15 cellular contexts compared by ENCODE assay signal in the genomic region with DNA sequence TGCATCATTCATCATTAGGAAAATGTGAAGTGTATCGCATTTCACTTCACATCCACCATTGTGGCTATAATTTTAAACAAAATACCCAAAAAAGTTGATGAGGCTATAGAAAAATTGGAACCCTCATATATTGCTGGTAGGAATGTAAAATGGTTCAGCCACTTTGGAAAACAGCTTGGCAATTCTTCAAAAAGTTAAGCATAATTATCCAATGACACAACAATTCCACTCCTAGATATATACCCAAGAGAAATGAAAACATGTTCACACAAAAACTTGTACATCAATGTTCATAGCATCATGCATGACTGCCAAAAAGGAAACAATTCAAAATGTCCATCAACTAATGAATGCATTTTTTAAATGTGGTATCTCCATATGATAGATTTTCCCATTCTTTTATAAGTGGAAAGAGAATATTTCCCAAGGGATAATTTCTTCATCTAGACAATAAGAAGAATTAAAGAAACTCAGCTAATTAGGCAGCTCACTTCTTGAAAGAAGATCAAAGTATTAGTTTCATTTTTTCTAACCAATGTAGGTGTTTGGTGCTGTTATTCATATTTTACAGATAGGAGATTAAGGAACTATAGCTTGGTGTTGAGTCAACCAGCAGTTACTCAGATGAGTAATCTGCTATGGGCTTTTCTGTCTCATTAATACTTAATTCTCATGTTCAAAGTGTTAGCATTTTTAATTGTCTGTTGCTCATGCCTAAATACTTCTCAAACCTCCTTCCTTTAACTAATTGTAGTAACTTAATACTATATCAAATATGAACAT. TPM values are rescaled to one million over a fixed set of nuclear protein-coding genes. Genes with fewer than 3 reads are reported as not detected.
DNase-seq lines count a peak whose midpoint lies in the region; ATAC-seq lines count a peak whose summit lies in the region.
"Had no signal": no experiment of that assay in that cellular context is flagged by ENCODE, and none has a peak within 500 bp of the region (broad histone marks: within the 10 kb centered on the region; RNA-seq: fewer than 3 reads in every experiment).

No MANE protein-coding gene starts in this region.

- in situ Hi-C loops in KBM-7 (cut with MboI; ENCODE audit: low pct_unique_long_range_greater_than_20kb, low sequenced_read_pairs): no loop called here

- ATAC-seq in GM18511 (IDR thresholded peaks at IDR 0.05; ENCODE audit: unreplicated experiment) (peak; percentile 86), GM21423 (IDR thresholded peaks at IDR 0.05; ENCODE audit: unreplicated experiment) (peak; percentile 53), HG03175 (IDR thresholded peaks at IDR 0.05; ENCODE audit: unreplicated experiment) (peak; percentile 66), esophagus mucosa (peak; percentile 89)

- no peak for DNase-seq in stimulated activated CD4-positive, alpha-beta T cell treated with anti-CD3 and anti-CD28 coated beads, Interleukin-12 subunit alpha, Interleukin-12 subunit beta, amount 100 ng/mL, for 4 hours
- DNase-seq in KBM-7: no peak
- no peak for DNase-seq in NCI-H2029 treated with DMSO at 0.1 percent for 48 hours (lab: John Stamatoyannopoulos, UW)
- no peak for DNase-seq in DMS153 treated with DMSO at 0.1 percent for 48 hours (lab: John Stamatoyannopoulos, UW; ENCODE audit: unreplicated experiment)
- DNase-seq: activated CD4-positive, alpha-beta T cell treated with anti-CD3 and anti-CD28 coated beads for 1 hour; COR-L47; hypothalamus; MG63; NCI-H526; retina had no signal

RNA-seq across cellular contexts. Expression of a gene that starts 32.8 kb away (rescaled TPM):
- 12.5 TPM for total RNA-seq in esophagus mucosa

RNA-seq across cellular contexts. Expression of a gene that starts 44.2 kb away (rescaled TPM):
- 13.0 TPM for total RNA-seq in esophagus mucosa
- total RNA-seq: dermis microvascular lymphatic vessel endothelial cell had no signal
